ENCODE assay signal across 9 cellular contexts in the genomic region with DNA sequence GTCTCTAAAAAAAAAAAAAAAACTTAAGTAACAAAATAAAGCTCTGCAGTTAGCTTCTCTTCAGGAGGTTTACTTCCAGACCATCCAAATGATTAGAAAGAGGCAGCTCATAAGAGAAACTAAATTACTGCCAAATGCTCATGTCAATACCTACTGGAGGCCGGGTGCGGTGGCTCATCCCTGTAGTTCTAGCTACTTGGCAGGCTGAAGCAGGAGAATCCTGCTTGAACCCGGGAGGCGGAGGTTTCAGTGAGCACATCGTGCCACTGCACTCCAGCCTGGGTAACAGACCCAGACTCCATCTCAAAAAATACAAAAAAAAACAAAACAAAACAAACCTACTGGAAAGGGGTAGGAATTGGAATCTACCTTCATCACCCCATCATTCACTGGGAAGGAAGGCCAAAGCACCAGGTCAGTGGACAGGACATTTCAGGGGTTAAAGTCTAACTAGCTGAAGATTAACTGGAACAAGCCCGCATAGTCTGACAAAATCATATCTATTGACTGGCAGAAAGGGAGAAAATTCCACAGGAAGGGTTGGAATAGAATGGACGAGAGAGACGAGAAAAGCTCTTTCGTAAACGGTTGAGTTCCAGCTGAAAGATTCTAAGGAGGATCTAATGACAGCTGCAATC. TPM values are rescaled to one million over a fixed set of nuclear protein-coding genes. Genes with fewer than 3 reads are reported as not detected.
DNase-seq lines count a peak whose midpoint lies in the region; ATAC-seq, FAIRE-seq and TF ChIP-seq lines count a peak whose summit lies in the region.
"Had no signal": no experiment of that assay in that cellular context is flagged by ENCODE, and none has a peak within 500 bp of the region (broad histone marks: within the 10 kb centered on the region; RNA-seq: fewer than 3 reads in every experiment).

No MANE protein-coding gene starts in this region.

- no peaks in the 10 kb centered on the region for H3K79me2 ChIP-seq in DOHH2 (ENCODE audit: control insufficient read depth, low read length)

- WGBS in esophagus muscularis mucosa = 53% methylated on average over 10 of the region's 10 CpGs
- WGBS in pancreas, 2 donors = 35 to 44% methylated on average over 10 of the region's 10 CpGs

- no peak for DNase-seq in Peyer's patch
- DNase-seq in esophagus muscularis mucosa (ENCODE audit: extremely low spot score) = no peak
- DNase-seq in pancreas = no peak
- no peak for DNase-seq in NCI-H1105 treated with DMSO at 0.1 percent for 48 hours (lab: John Stamatoyannopoulos, UW)
- no peak for DNase-seq in GF-D8 (lab: John Stamatoyannopoulos, UW)

- intact Hi-C loops in esophagus muscularis mucosa (cut with DNase I) (loop anchor here (2.0 kb wide), 1 partner anchor 149 kb away; no protein-coding TSS in a partner anchor), pancreas (cut with DNase I) (no loop called here)

- no peaks in the 10 kb centered on the region for H3F3A ChIP-seq in DOHH2 (ENCODE audit: control insufficient read depth, insufficient read depth)

- H3K4me2 ChIP-seq in DOHH2 (ENCODE audit: low read length) = peak overlapping the region; percentile 74

- H3K27me3 ChIP-seq in DOHH2 (ENCODE audit: control insufficient read depth, low read length) (no peaks in the 10 kb centered on the region), Peyer's patch (no peaks in the 10 kb centered on the region), esophagus muscularis mucosa (no peaks in the 10 kb centered on the region), pancreas (no peaks in the 10 kb centered on the region)

- H3K27ac ChIP-seq in DOHH2 (ENCODE audit: low read depth, low read length) (no peak overlapping the region), Peyer's patch (peak overlapping the region in 1 of 4 donors; percentile 79), esophagus muscularis mucosa (replicated peaks in 1 of 4) (peak overlapping the region; percentile 84 to 88 (median 86)), pancreas (peak overlapping the region in 2 of 4 donors; percentile 73 to 87)

- no peak for FAIRE-seq in pancreas (lab: Jason Lieb, UNC)
- FAIRE-seq: TTC549 had no signal

- no peak for ATAC-seq in pancreas
- ATAC-seq in GM18505 (IDR thresholded peaks at IDR 0.05; ENCODE audit: unreplicated experiment) = no peak
- no peak for ATAC-seq in HG02973 (IDR thresholded peaks at IDR 0.05; ENCODE audit: unreplicated experiment)

- no peak for TF ChIP-seq CTCF in DOHH2 (IDR thresholded peaks at IDR 0.05; ENCODE audit: low read depth, low read length, poor library complexity, severe bottlenecking)
- no peak for TF ChIP-seq CTCF in Peyer's patch (IDR thresholded peaks at IDR 0.05)
- TF ChIP-seq CTCF in esophagus muscularis mucosa (IDR thresholded peaks at IDR 0.05) = no peak
- no peak for TF ChIP-seq CTCF in pancreas (IDR thresholded peaks at IDR 0.05)

- H4K20me1 ChIP-seq in DOHH2 (ENCODE audit: control insufficient read depth, insufficient read depth, low read depth, low read length) = no peaks in the 10 kb centered on the region

- H3K4me1 ChIP-seq in DOHH2 (ENCODE audit: control insufficient read depth, low read length) (peaks cover 12% of the 10 kb centered on the region), Peyer's patch (peaks cover 0 to 21% (median 4%) of the 10 kb centered on the region in 4 donors), esophagus muscularis mucosa (peaks cover 11 to 27% (median 23%) of the 10 kb centered on the region in 4 donors), pancreas (peaks cover 0 to 12% (median 0%) of the 10 kb centered on the region in 3 donors)

- H3K9me2 ChIP-seq in DOHH2 (replicated peaks; ENCODE audit: control insufficient read depth, low read length) = no peaks in the 10 kb centered on the region

- H3K9me3 ChIP-seq in DOHH2 (ENCODE audit: control insufficient read depth, insufficient read depth, low read length) = peaks cover 5% of the 10 kb centered on the region
- H3K9me3 ChIP-seq in Peyer's patch = peaks cover 0 to 8% (median 0%) of the 10 kb centered on the region in 4 donors
- H3K9me3 ChIP-seq in esophagus muscularis mucosa = no peaks in the 10 kb centered on the region
- H3K9me3 ChIP-seq in pancreas = no peaks in the 10 kb centered on the region

- no peak for TF ChIP-seq EP300 in esophagus muscularis mucosa (IDR thresholded peaks at IDR 0.05)

- H3K36me3 ChIP-seq in DOHH2 (ENCODE audit: control insufficient read depth, low read length) = no peaks in the 10 kb centered on the region
- no peaks in the 10 kb centered on the region for H3K36me3 ChIP-seq in Peyer's patch
- H3K36me3 ChIP-seq in esophagus muscularis mucosa = no peaks in the 10 kb centered on the region
- H3K36me3 ChIP-seq in pancreas = no peaks in the 10 kb centered on the region

- TF ChIP-seq POLR2A in Peyer's patch (IDR thresholded peaks at IDR 0.05) (no peak), esophagus muscularis mucosa (IDR thresholded peaks at IDR 0.05; ENCODE audit: low read depth) (no peak), GM18505 (IDR thresholded peaks at IDR 0.05; ENCODE audit: borderline replicate concordance, extremely low read depth, insufficient read depth, insufficient read length) (no peak)

- H3K4me3 ChIP-seq in DOHH2 (ENCODE audit: low read length) (peak overlapping the region; percentile 96), Peyer's patch (peak overlapping the region in 3 of 4 donors; percentile 70 to 76 (median 70)), esophagus muscularis mucosa (peak overlapping the region; percentile 72 to 90 (median 74)), pancreas (peak overlapping the region in 3 of 4 donors; percentile 66 to 87 (median 68))

RNA-seq across cellular contexts. Expression of gene ZFP14, which starts 1.3 kb away (rescaled TPM):
- 10 to 100 TPM in 3 of 4 donors, 1 to 10 TPM in 1; 9.7 to 11.6 (median 11.1) TPM for total RNA-seq in Peyer's patch
- total RNA-seq in esophagus muscularis mucosa = 1 to 10 TPM; 2.5 to 5.8 (median 4.1) TPM
- 1 to 10 TPM in 5 of 6 donors, under 1 TPM in 1; 0.88 to 5.3 (median 2.3) TPM for total RNA-seq in pancreas
- 1 to 10 TPM; 1.3 to 2.0 TPM for polyA plus RNA-seq in pancreas

RNA-seq across cellular contexts. Expression of gene ZFP82, which starts 40.8 kb away (rescaled TPM):
- total RNA-seq in Peyer's patch (1 to 10 TPM; 1.0 to 9.1 (median 2.8) TPM), esophagus muscularis mucosa (1 to 10 TPM; 3.5 to 6.0 (median 5.8) TPM), pancreas (1 to 10 TPM in 5 of 6 donors, under 1 TPM in 1; 0.79 to 3.8 (median 1.2) TPM)
- polyA plus RNA-seq in pancreas = 1 to 10 TPM; 1.1 to 2.7 TPM
